9 cellular contexts compared by ENCODE assay signal in genomic region chr3:170563712-170564423, GRCh38. TPM values are rescaled to one million over a fixed set of nuclear protein-coding genes. Genes with fewer than 3 reads are reported as not detected.
A peak's percentile ranks its signal among the peaks of the same experiment; 100 is the strongest.
DNase-seq lines count a peak whose midpoint lies in the region; ATAC-seq and TF ChIP-seq lines count a peak whose summit lies in the region.
"Had no signal": no experiment of that assay in that cellular context is flagged by ENCODE, and none has a peak within 500 bp of the region (broad histone marks: within the 10 kb centered on the region; RNA-seq: fewer than 3 reads in every experiment).

No MANE protein-coding gene starts in this region.

- DNase-seq in Right ventricle myocardium superior = no peak
- DNase-seq in Right ventricle myocardium inferior (ENCODE audit: missing footprints) = no peak
- DNase-seq in NCI-H774 (lab: John Stamatoyannopoulos, UW) = peak; percentile 68
- DNase-seq in foreskin fibroblast = peak; percentile 57 to 72
- no peak for DNase-seq in GF-D8 (lab: John Stamatoyannopoulos, UW)
- DNase-seq in OCI-M2 (lab: John Stamatoyannopoulos, UW; ENCODE audit: unreplicated experiment) = no peak
- no peak for DNase-seq in activated gamma-delta T cell treated with Interleukin-2 at 50 U/mL for 16 hours

- intact Hi-C loops in Right ventricle myocardium superior (cut with DNase I) = no loop called here
- intact Hi-C loops in Right ventricle myocardium inferior (cut with DNase I) = no loop called here

- no peak for TF ChIP-seq CTCF in foreskin fibroblast (IDR thresholded peaks at IDR 0.05; ENCODE audit: low read depth, low read length)

- ATAC-seq in Right ventricle myocardium superior (ENCODE audit: poor library complexity) (peak; percentile 34), Right ventricle myocardium inferior (no peak), HG02623 (IDR thresholded peaks at IDR 0.05; ENCODE audit: unreplicated experiment) (peak; percentile 81)

- no peak overlapping the region for H3K4me3 ChIP-seq in foreskin fibroblast (ENCODE audit: low read depth in 1 of 2, low read length in 2 of 2)

RNA-seq across cellular contexts. Expression of gene SLC7A14, which starts 22.0 kb away (rescaled TPM):
- total RNA-seq in Right ventricle myocardium superior = not detected
- total RNA-seq in Right ventricle myocardium inferior = not detected
- total RNA-seq: skeletal muscle tissue had no signal

Comparison
In these comparisons a context has a peak if more than half of its experiments do, and no peak if none do; other contexts are left out.
1. DNase-seq: peak in NCI-H774 (single experiment) and foreskin fibroblast (2 of 2); none in Right ventricle myocardium superior (single experiment), Right ventricle myocardium inferior (single experiment), GF-D8 (single experiment), OCI-M2 (single experiment) and activated gamma-delta T cell treated with Interleukin-2 at 50 U/mL for 16 hours (single experiment).